Comparison of ENCODE assay signal across 7 cellular contexts in genomic region chr2:179458113-179458512, GRCh38.
DNase-seq lines count a peak whose midpoint lies in the region; ATAC-seq, FAIRE-seq and TF ChIP-seq lines count a peak whose summit lies in the region.
"Not testable (repeated sequence)": the region's sequence is repeated elsewhere in the genome, so short reads cannot be mapped to it uniquely, and the experiment has no call there.

No MANE protein-coding gene starts in this region.

- not testable (repeated sequence) for ATAC-seq in HCT116; IMR-90 (ENCODE audit: low read depth)

- H3K23ac ChIP-seq in IMR-90 (ENCODE audit: low read depth, low read length), result not testable (repeated sequence)

- peak overlapping the region; percentile 72; the same call in 1 of the 2 replicates for H2BK120ac ChIP-seq in IMR-90 (ENCODE audit: low read depth, low read length)

- not testable (repeated sequence) for H3K79me1 ChIP-seq in IMR-90 (ENCODE audit: low read depth in 1 of 2, low read length in 2 of 2)

- H3K4me3 ChIP-seq in HCT116 (replicated peaks in 1 of 2; ENCODE audit: low read depth in 1 of 2, low read length in 2 of 2); IMR-90 (ENCODE audit: insufficient read depth, low read depth, low read length); smooth muscle cell: not testable (repeated sequence)
- H3K4me3 ChIP-seq in adipocyte (ENCODE audit: low read length), result peak overlapping the region; percentile 14

- H2AK5ac ChIP-seq in IMR-90 (ENCODE audit: low read depth, low read length), result 0 out of 2 replicates have a peak overlapping the region, but pooled peaks have one; percentile 56

- H3K9me2 ChIP-seq in HCT116 (ENCODE audit: insufficient read depth), result not testable (repeated sequence)

- dilution Hi-C loops in IMR-90 (cut with HindIII; ENCODE audit: low sequenced_read_pairs, unreplicated experiment), result not testable (repeated sequence)

- not testable (repeated sequence) for H4K91ac ChIP-seq in IMR-90 (ENCODE audit: insufficient read depth, low read depth, low read length)

- peak overlapping the region; percentile 74 for H2BK20ac ChIP-seq in IMR-90 (ENCODE audit: low read depth, low read length)

- not testable (repeated sequence) for BruUV-seq in HCT116 (replicated peaks; lab: Mats Ljungman, UMichigan); IMR-90 (replicated peaks; lab: Mats Ljungman, UMichigan)

- H2AFZ ChIP-seq in HCT116 (ENCODE audit: low read depth, low read length, poor library complexity, severe bottlenecking); IMR-90 (replicated peaks; ENCODE audit: low read length, poor library complexity); smooth muscle cell (ENCODE audit: low read depth): not testable (repeated sequence)

- intact Hi-C loops in HCT116 (cut with micrococcal nuclease); IMR-90 (cut with micrococcal nuclease): not testable (repeated sequence)

- H3K14ac ChIP-seq in IMR-90 (replicated peaks; ENCODE audit: low read depth, low read length), result not testable (repeated sequence)

- H3K18ac ChIP-seq in IMR-90 (ENCODE audit: low read depth, low read length), result peak overlapping the region; percentile 58; the same call in 1 of the 2 replicates

- DNase-seq in Caki2 (ENCODE audit: low read depth), result peak; percentile 26
- not testable (repeated sequence) for DNase-seq in GM12892 (ENCODE audit: insufficient read length); HCT116 (ENCODE audit: low read depth, low spot score); IMR-90; adipocyte (ENCODE audit: low read depth); epithelial cell of prostate (ENCODE audit: low read depth, low spot score); smooth muscle cell (lab: John Stamatoyannopoulos, UW; ENCODE audit: unreplicated experiment)

- CTCF ChIA-PET in HCT116 (lab: Charles Lee); IMR-90 (lab: Yijun Ruan, JAX): not testable (repeated sequence)

- in situ Hi-C loops in Caki2 (cut with HindIII; ENCODE audit: low pct_unique_long_range_greater_than_20kb, low sequenced_read_pairs); IMR-90 (cut with MboI; ENCODE audit: low sequenced_read_pairs): not testable (repeated sequence)

- H3K9me3 ChIP-seq in HCT116 (ENCODE audit: control insufficient read depth in 1 of 2, insufficient read depth in 1 of 2, low read depth in 1 of 2, low read length in 2 of 2); smooth muscle cell (replicated peaks; ENCODE audit: low read depth): not testable (repeated sequence)
- peaks cover 13% of the 10 kb centered on the region; the same call in 1 of the 2 replicates for H3K9me3 ChIP-seq in IMR-90 (ENCODE audit: control insufficient read depth, insufficient read depth, low read length)
- H3K9me3 ChIP-seq in adipocyte (ENCODE audit: control insufficient read depth, low read length), result peaks cover 31% of the 10 kb centered on the region

- WGBS in IMR-90 (ENCODE audit: extremely low coverage in 2 of 2, insufficient read length in 1 of 2), 2 experiments, result 40% methylated on average over 1 of the region's 5 CpGs; no CpG with 5 or more reads in 1 of the 2 experiments
- 81% methylated on average over 5 of the region's 5 CpGs for WGBS in smooth muscle cell (ENCODE audit: low lambda C conversion rate)

- not testable (repeated sequence) for H3K79me2 ChIP-seq in HCT116 (ENCODE audit: insufficient read depth, low read length); smooth muscle cell (ENCODE audit: low read depth)

- H2AK9ac ChIP-seq in IMR-90 (replicated peaks; ENCODE audit: low read depth, low read length, poor library complexity), result not testable (repeated sequence)

- not testable (repeated sequence) for TF ChIP-seq CTCF in HCT116 (IDR thresholded peaks at IDR 0.05 in 2 of 3, conservative IDR thresholded peaks at IDR 0.05 in 1 of 3; ENCODE audit: borderline replicate concordance in 1 of 3, insufficient read depth in 1 of 3, low read depth in 2 of 3, low read length in 2 of 3); IMR-90 (conservative IDR thresholded peaks at IDR 0.05; ENCODE audit: low read depth, low read length); smooth muscle cell (IDR thresholded peaks at IDR 0.05; ENCODE audit: borderline replicate concordance, insufficient read depth, poor library complexity, severe bottlenecking)

- not testable (repeated sequence) for H4K5ac ChIP-seq in IMR-90 (ENCODE audit: low read depth, low read length)

- not testable (repeated sequence) for TF ChIP-seq POLR2A in GM12892 (IDR thresholded peaks at IDR 0.05; ENCODE audit: low read depth, low read length); HCT116 (IDR thresholded peaks at IDR 0.05; ENCODE audit: borderline replicate concordance, extremely low read depth, insufficient read depth, insufficient read length); IMR-90 (IDR thresholded peaks at IDR 0.05; ENCODE audit: low read depth, low read length)

- RAD21 ChIA-PET in HCT116 (lab: Charles Lee; ENCODE audit: low non-redundant PET in 1 of 2, low total read pairs in 2 of 2, uncharacterized antibody in 2 of 2, unreplicated experiment in 2 of 2), result not testable (repeated sequence)

- not testable (repeated sequence) for H4K20me1 ChIP-seq in HCT116 (ENCODE audit: insufficient read depth); IMR-90 (ENCODE audit: insufficient read depth, low read length); smooth muscle cell (ENCODE audit: low read depth)

- TF ChIP-seq RAD21 in HCT116 (IDR thresholded peaks at IDR 0.05; ENCODE audit: low read depth); IMR-90 (IDR thresholded peaks at IDR 0.05; ENCODE audit: low read length): not testable (repeated sequence)

- H3K36me3 ChIP-seq in HCT116 (ENCODE audit: control insufficient read depth in 1 of 2, insufficient read depth in 2 of 2, low read length in 2 of 2), result 0 out of 4 replicates have a peak, but pooled peaks cover 0 to 11% of the 10 kb centered on the region in 2 experiments
- not testable (repeated sequence) for H3K36me3 ChIP-seq in IMR-90 (ENCODE audit: control insufficient read depth, insufficient read depth, low read length); adipocyte (ENCODE audit: control insufficient read depth, insufficient read depth, low read length, severe bottlenecking); smooth muscle cell (ENCODE audit: low read depth)

- not testable (repeated sequence) for H3K4ac ChIP-seq in IMR-90 (ENCODE audit: low read depth, low read length)

- peaks cover 18% of the 10 kb centered on the region for H3F3A ChIP-seq in smooth muscle cell (ENCODE audit: low read depth)

- peaks cover 5 to 44% of the 10 kb centered on the region in 2 experiments for H3K4me1 ChIP-seq in HCT116 (ENCODE audit: control insufficient read depth in 1 of 2, insufficient read depth in 2 of 2, low read length in 2 of 2)
- not testable (repeated sequence) for H3K4me1 ChIP-seq in IMR-90 (ENCODE audit: control insufficient read depth, insufficient read depth, low read length); smooth muscle cell (ENCODE audit: low read depth)
- peaks cover 21% of the 10 kb centered on the region for H3K4me1 ChIP-seq in adipocyte (ENCODE audit: control insufficient read depth, insufficient read depth, low read length)

- 0 out of 3 replicates have a peak overlapping the region, but pooled peaks have one; percentile 20 for H2BK15ac ChIP-seq in IMR-90 (ENCODE audit: low read depth, low read length)

- H3K27me3 ChIP-seq in HCT116 (ENCODE audit: insufficient read depth, low read length); IMR-90 (ENCODE audit: control insufficient read depth, insufficient read depth, low read length); adipocyte (replicated peaks; ENCODE audit: control insufficient read depth, insufficient read depth, low read length); smooth muscle cell (ENCODE audit: low read depth): not testable (repeated sequence)

- H3K9me1 ChIP-seq in IMR-90 (ENCODE audit: insufficient read depth, low read length), result not testable (repeated sequence)

- H3K9ac ChIP-seq in HCT116 (ENCODE audit: low read length); IMR-90 (ENCODE audit: low read depth, low read length); adipocyte (ENCODE audit: low read length); smooth muscle cell (ENCODE audit: low read depth): not testable (repeated sequence)

- FAIRE-seq in GM12892 (lab: Jason Lieb, UNC), result peak; percentile 5

- POLR2A ChIA-PET in HCT116 (lab: Charles Lee); IMR-90 (lab: Charles Lee; ENCODE audit: unreplicated experiment): not testable (repeated sequence)

- not testable (repeated sequence) for H3K56ac ChIP-seq in IMR-90 (ENCODE audit: extremely low read depth, insufficient read depth, low read length)

- H2BK5ac ChIP-seq in IMR-90 (ENCODE audit: low read depth, low read length, poor library complexity, severe bottlenecking), result peak overlapping the region; percentile 82

- not testable (repeated sequence) for H4K8ac ChIP-seq in IMR-90 (ENCODE audit: low read depth in 2 of 2, low read length in 2 of 2)

- not testable (repeated sequence) for H3K4me2 ChIP-seq in HCT116 (ENCODE audit: low read length); IMR-90 (ENCODE audit: low read depth, low read length); smooth muscle cell

- H3K27ac ChIP-seq in HCT116 (ENCODE audit: low read depth, low read length); IMR-90 (ENCODE audit: insufficient read depth, low read length): not testable (repeated sequence)
- peak overlapping the region; percentile 97 for H3K27ac ChIP-seq in epithelial cell of prostate
- H3K27ac ChIP-seq in smooth muscle cell (ENCODE audit: low read depth), result peak overlapping the region; percentile 97

TF ChIP-seq in HCT116, 20 proteins besides CTCF, POLR2A, EP300 and RAD21:
- 0 out of 2 replicates have a peak, but pooled peaks have one; percentile 31 for TF ChIP-seq CBX3 (IDR thresholded peaks at IDR 0.05; ENCODE audit: low read depth)
